Comparison of ENCODE assay signal across 1 cellular context in the genomic region with DNA sequence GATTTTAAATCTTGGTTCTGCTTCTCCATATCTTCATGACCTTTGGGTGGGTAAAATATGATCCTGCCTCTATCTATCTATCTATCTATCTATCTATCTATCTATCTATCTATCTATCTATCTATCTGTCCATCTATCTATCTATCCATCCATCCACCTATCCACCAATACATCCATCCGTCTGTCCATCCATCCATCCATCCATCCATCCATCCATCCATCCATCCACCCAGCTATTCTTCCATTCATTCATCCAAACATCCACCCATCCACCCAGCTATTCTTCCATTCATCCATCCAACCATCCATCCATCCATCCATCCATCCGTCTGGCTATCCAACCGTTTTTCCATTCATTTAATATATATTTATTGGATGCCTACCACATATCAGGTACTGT.
TF ChIP-seq lines count a peak whose summit lies in the region.

No MANE protein-coding gene starts in this region.

TF ChIP-seq in HEK293, 187 proteins besides CTCF, POLR2A, EP300 and RAD21:
- no peak for TF ChIP-seq BCL11B (tag by site-specific recombination; IDR thresholded peaks at IDR 0.05; ENCODE audit: low read depth)
- peak; percentile 73 for TF ChIP-seq ZNF366 (tag by site-specific recombination; conservative IDR thresholded peaks at IDR 0.05)
